In the genomic region with DNA sequence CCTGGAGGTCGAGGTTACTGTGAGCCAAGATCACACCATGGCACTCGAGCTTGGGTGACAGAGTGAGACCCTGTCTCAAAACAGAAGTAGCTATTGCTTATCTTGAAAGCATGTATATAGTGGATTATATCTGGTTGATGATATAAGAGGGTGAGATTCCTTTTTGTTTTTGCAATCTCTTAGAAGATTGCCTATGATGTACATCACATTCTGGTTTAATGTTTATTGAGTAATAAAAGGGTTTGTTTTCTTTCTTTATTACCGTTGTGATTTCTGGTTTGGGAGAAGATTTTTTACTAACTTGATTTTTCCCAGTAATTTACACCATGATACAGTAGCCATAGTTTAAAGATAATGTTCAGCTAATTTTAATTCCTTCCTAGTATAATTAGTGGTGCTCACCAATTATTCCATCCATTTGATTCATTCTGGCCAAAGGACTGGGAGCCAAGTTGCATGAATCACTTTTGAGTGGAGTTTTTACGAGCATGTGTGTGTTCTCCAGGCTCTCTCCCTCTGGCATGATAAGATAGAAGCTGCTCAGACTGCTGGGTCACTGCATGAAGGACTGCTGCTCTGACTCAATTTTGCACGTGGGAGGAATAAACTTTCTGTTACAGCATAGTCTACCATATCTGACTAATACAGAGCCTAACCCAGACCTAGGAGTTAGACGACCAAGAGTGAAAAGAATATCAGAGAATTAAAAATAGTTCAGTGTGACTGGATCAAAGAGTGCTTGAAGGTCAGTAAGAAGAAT, we compare ENCODE assay signal across 1 cellular context.
TF ChIP-seq lines count a peak whose summit lies in the region.

No MANE protein-coding gene starts in this region.

TF ChIP-seq in HCT116, 20 proteins besides CTCF, POLR2A, EP300 and RAD21 (continued from another document):
- TF ChIP-seq, protein P1, sequence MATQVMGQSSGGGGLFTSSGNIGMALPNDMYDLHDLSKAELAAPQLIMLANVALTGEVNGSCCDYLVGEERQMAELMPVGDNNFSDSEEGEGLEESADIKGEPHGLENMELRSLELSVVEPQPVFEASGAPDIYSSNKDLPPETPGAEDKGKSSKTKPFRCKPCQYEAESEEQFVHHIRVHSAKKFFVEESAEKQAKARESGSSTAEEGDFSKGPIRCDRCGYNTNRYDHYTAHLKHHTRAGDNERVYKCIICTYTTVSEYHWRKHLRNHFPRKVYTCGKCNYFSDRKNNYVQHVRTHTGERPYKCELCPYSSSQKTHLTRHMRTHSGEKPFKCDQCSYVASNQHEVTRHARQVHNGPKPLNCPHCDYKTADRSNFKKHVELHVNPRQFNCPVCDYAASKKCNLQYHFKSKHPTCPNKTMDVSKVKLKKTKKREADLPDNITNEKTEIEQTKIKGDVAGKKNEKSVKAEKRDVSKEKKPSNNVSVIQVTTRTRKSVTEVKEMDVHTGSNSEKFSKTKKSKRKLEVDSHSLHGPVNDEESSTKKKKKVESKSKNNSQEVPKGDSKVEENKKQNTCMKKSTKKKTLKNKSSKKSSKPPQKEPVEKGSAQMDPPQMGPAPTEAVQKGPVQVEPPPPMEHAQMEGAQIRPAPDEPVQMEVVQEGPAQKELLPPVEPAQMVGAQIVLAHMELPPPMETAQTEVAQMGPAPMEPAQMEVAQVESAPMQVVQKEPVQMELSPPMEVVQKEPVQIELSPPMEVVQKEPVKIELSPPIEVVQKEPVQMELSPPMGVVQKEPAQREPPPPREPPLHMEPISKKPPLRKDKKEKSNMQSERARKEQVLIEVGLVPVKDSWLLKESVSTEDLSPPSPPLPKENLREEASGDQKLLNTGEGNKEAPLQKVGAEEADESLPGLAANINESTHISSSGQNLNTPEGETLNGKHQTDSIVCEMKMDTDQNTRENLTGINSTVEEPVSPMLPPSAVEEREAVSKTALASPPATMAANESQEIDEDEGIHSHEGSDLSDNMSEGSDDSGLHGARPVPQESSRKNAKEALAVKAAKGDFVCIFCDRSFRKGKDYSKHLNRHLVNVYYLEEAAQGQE (IDR thresholded peaks at IDR 0.05; ENCODE audit: low read depth) = no peak
- TF ChIP-seq CEBPB (IDR thresholded peaks at IDR 0.05; ENCODE audit: low read depth) = no peak
- no peak for TF ChIP-seq ELF1 (IDR thresholded peaks at IDR 0.05; ENCODE audit: borderline replicate concordance, low read depth)
- TF ChIP-seq EZH2phosphoT487 (IDR thresholded peaks at IDR 0.05; ENCODE audit: borderline replicate concordance) = no peak
- no peak for TF ChIP-seq TCF7L2 (IDR thresholded peaks at IDR 0.05; ENCODE audit: borderline replicate concordance, extremely low read depth, insufficient read depth, insufficient read length)
- no peak for TF ChIP-seq ZFX (IDR thresholded peaks at IDR 0.05)
- TF ChIP-seq, protein P2, sequence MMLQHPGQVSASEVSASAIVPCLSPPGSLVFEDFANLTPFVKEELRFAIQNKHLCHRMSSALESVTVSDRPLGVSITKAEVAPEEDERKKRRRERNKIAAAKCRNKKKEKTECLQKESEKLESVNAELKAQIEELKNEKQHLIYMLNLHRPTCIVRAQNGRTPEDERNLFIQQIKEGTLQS (IDR thresholded peaks at IDR 0.05) = no peak
- TF ChIP-seq SRF (IDR thresholded peaks at IDR 0.05; ENCODE audit: low read depth) = no peak
- no peak for TF ChIP-seq ZNF274 (IDR thresholded peaks at IDR 0.05; ENCODE audit: low read depth, low read length)
- TF ChIP-seq POLR2AphosphoS5 (IDR thresholded peaks at IDR 0.05; ENCODE audit: low read depth, low read length) = no peak
